1 cellular context compared by ENCODE assay signal in genomic region chr3:72892081-72892763, GRCh38.
TF ChIP-seq lines count a peak whose summit lies in the region.

No MANE protein-coding gene starts in this region.

TF ChIP-seq in WTC11, 78 proteins besides CTCF, POLR2A, EP300 and RAD21 (continued from another document):
- no peak for TF ChIP-seq OVOL2 (CRISPR knock-in tag; IDR thresholded peaks at IDR 0.05; ENCODE audit: borderline replicate concordance)
- no peak for TF ChIP-seq SOX15 (CRISPR knock-in tag; IDR thresholded peaks at IDR 0.05)
